8 cellular contexts compared by ENCODE assay signal in the genomic region with DNA sequence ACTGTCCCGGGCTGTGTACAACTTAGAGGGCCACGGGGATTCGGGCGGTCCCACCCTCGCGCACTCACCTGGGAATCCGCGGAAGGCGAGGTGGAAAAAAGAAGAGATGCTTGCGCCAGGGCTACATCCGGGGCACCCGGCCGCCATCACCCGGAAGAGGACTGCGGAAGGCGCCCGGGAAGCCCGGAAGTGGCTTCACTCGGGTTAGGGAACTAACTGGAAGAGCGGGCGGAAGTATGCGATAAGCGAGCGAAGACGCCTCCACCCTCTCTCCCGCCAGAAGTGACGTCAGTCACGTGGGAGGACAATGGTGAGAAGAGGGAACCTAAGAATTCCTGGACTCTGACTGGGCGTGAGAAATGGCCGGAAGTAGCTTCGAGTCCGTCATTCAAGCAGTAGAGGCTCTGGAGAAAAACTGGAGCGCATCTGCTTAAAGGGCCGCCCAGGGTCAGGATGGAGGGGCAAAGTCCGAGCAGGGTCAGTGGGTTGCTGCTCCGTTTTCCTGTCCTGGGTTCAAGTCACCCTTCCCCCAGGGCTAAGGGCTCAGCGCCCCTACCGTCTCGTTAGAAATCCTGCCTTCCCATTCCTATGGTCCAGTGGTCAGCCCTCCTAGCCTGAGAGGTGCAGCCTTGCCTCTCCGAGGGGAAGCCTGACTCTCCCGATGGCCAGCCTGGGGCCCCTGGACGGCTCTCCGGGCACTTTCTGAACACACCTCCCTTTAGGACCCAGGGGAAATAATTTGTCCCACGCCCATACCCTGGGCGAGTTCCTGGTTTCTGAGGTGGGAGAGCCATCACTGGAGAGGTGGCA. TPM values are rescaled to one million over a fixed set of nuclear protein-coding genes. Genes with fewer than 3 reads are reported as not detected.
A peak's percentile ranks its signal among the peaks of the same experiment; 100 is the strongest.
DNase-seq lines count a peak whose midpoint lies in the region; ATAC-seq, FAIRE-seq and TF ChIP-seq lines count a peak whose summit lies in the region.

A gene (minus strand): TSS at position 165 of the 810 bp plus-strand sequence. CDS start 627 bp downstream, outside the sequence.

- TF ChIP-seq CTCF in CD4-positive, alpha-beta T cell (IDR thresholded peaks at IDR 0.05) = no peak

- peak within 1 kb of the TSS; percentile 92 for H3K27ac ChIP-seq in CD4-positive, alpha-beta T cell (ENCODE audit: low read depth, low read length)

- no peaks in the 10 kb centered on the region for H3K9me3 Mint-ChIP-seq in CD4-positive, alpha-beta T cell
- H3K9me3 Mint-ChIP-seq in effector memory CD8-positive, alpha-beta T cell = no peaks in the 10 kb centered on the region

- no peaks in the 10 kb centered on the region for H3K27me3 Mint-ChIP-seq in CD4-positive, alpha-beta T cell
- H3K27me3 Mint-ChIP-seq in effector memory CD8-positive, alpha-beta T cell = no peaks in the 10 kb centered on the region

- no peaks in the 10 kb centered on the region for H3K9me3 ChIP-seq in CD4-positive, alpha-beta T cell (ENCODE audit: control insufficient read depth, low read length)
- H3K9me3 ChIP-seq in NT2/D1 (ENCODE audit: insufficient read depth, low read length) = no peaks in the 10 kb centered on the region

- peak; percentile 86 for FAIRE-seq in HTR-8/SVneo (lab: Jason Lieb, UNC)

- peak within 1 kb of the TSS; percentile 96 for H3K9ac ChIP-seq in NT2/D1 (ENCODE audit: insufficient read length, low read depth)

- H3K4me1 ChIP-seq in NT2/D1 (ENCODE audit: insufficient read depth, insufficient read length) = peaks cover 19% of the 10 kb centered on the region

- peaks cover 28% of the 10 kb centered on the region for H3K4me1 Mint-ChIP-seq in CD4-positive, alpha-beta T cell (ENCODE audit: low read depth)
- peaks cover 37% of the 10 kb centered on the region in 2 donors for H3K4me1 Mint-ChIP-seq in effector memory CD8-positive, alpha-beta T cell (ENCODE audit: low read depth in 2 of 2)

- H3K36me3 ChIP-seq in NT2/D1 (ENCODE audit: insufficient read depth, insufficient read length, low read length) = peaks cover 82% of the 10 kb centered on the region

- peak; percentile 88 for ATAC-seq in CD4-positive, alpha-beta T cell (ENCODE audit: poor library complexity)
- peak; percentile 22 for ATAC-seq in GM19468 (IDR thresholded peaks at IDR 0.05; ENCODE audit: extremely low read depth, unreplicated experiment)
- peak; percentile 85 for ATAC-seq in effector memory CD8-positive, alpha-beta T cell (replicated peaks)

- no peaks in the 10 kb centered on the region for H3K27me3 ChIP-seq in CD4-positive, alpha-beta T cell (ENCODE audit: control insufficient read depth, insufficient read depth, low read length)
- H3K27me3 ChIP-seq in NT2/D1 (ENCODE audit: insufficient read depth, insufficient read length) = no peaks in the 10 kb centered on the region

- H3K27ac Mint-ChIP-seq in CD4-positive, alpha-beta T cell = peak within 1 kb of the TSS; percentile 89
- H3K27ac Mint-ChIP-seq in effector memory CD8-positive, alpha-beta T cell = peak within 1 kb of the TSS; percentile 97 to 98

- intact Hi-C loops in CD4-positive, alpha-beta T cell (cut with DNase I, micrococcal nuclease) = loop anchor here (1.0 to 10.0 kb wide), 6 partner anchors 15 to 202 kb away; a partner anchor contains a TSS

- H3K4me3 ChIP-seq in NT2/D1 (ENCODE audit: insufficient read length, low read depth) = peak within 1 kb of the TSS; percentile 88

- DNase-seq in CD4-positive, alpha-beta T cell = peak; percentile 71 to 85 (median 82)
- DNase-seq in HTR-8/SVneo (ENCODE audit: insufficient read length, low spot score) = peak; percentile 97
- peak; percentile 98 for DNase-seq in NT2/D1 (ENCODE audit: low read depth, low spot score)
- DNase-seq in activated CD8-positive, alpha-beta memory T cell treated with anti-CD3 and anti-CD28 coated beads for 48 hours (ENCODE audit: low read depth in 2 of 3, low spot score in 2 of 3) = peak; percentile 72 to 79 (median 76)
- peak; percentile 70 to 75 (median 73) for DNase-seq in effector memory CD8-positive, alpha-beta T cell
- DNase-seq in lung microvascular endothelial cell (ENCODE audit: low read depth in 2 of 2) = peak; percentile 96 to 100
- DNase-seq in stimulated activated CD4-positive, alpha-beta T cell treated with anti-CD3 and anti-CD28 coated beads, TNF-alpha, amount 100 ng/mL, for 4 hours (ENCODE audit: low read depth in 3 of 3) = peak; percentile 74 to 82 (median 76)

- CTCF ChIA-PET in CD4-positive, alpha-beta T cell (lab: Charles Lee) = interaction anchor here (0.6 to 2.1 kb wide), 4 partner anchors 15 to 54 kb away, joined by 3 to 9 read pairs (median 4); a partner anchor contains a TSS

- POLR2A ChIA-PET in CD4-positive, alpha-beta T cell (lab: Charles Lee) = interaction anchor here (0.8 to 4.6 kb wide), 11 partner anchors 11 to 290 kb away, joined by 3 to 19 read pairs (median 5); a partner anchor contains a TSS

- peaks cover 74% of the 10 kb centered on the region for H3K36me3 Mint-ChIP-seq in CD4-positive, alpha-beta T cell (ENCODE audit: low read depth)
- peaks cover 40% of the 10 kb centered on the region for H3K36me3 Mint-ChIP-seq in effector memory CD8-positive, alpha-beta T cell (ENCODE audit: insufficient read depth)

- peak within 1 kb of the TSS; percentile 91 for H3K4me3 Mint-ChIP-seq in CD4-positive, alpha-beta T cell
- peak within 1 kb of the TSS; percentile 92 to 97 for H3K4me3 Mint-ChIP-seq in effector memory CD8-positive, alpha-beta T cell

RNA-seq across cellular contexts. Expression of the gene that starts here (rescaled TPM):
- 10 to 100 TPM; 39.1 to 41.7 TPM for total RNA-seq in CD4-positive, alpha-beta T cell
- total RNA-seq in lung microvascular endothelial cell = 31.6 and 31.9 TPM in 2 replicates

Comparison
In these comparisons a context has a peak if more than half of its experiments do, and no peak if none do; other contexts are left out.
1. Peak in every context shown above with its lines: DNase-seq, ATAC-seq, H3K4me3 ChIP-seq and H3K27ac ChIP-seq.
2. ATAC-seq: peak in every context shown above with its lines; median percentile 88 in CD4-positive, alpha-beta T cell; 85 in effector memory CD8-positive, alpha-beta T cell; 22 in GM19468.